In the genomic region with DNA sequence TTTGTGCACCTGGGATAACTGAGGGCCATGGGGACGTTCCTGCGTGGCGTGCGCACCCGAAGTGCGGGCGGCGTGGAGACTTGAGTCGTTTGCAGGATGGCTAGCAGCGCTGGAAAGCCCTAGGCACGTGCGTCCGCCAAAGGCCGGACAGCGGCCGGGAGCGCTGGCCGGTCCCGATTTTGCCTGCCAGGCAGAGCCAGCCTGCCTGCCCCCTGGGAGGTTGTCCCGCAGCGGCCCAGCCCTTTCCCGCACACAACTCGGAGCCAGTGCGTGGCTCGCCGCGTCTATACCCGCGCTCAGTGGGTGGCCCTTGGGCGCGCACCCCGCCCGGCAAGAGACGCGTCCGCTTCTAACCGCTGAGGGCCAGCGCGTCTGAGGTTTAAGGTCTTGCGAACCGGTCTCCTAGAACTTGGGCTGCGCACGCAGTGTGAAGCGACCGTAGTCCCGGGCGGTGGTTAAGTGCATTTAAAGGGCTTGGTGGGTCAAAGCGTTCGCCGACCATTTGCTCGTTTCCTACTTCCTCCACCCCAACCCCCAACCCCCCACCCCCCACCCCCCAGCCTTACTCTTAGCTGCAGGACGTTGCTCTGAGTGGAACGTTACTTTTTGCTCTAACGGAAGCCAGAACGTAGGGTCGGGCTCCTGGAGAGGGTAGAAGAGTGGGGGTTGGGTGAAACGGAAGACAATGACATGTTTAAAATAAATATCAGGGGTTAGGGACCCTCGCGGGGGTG, we compare ENCODE assay signal across 8 cellular contexts. TPM values are rescaled to one million over a fixed set of nuclear protein-coding genes. Genes with fewer than 3 reads are reported as not detected.
DNase-seq lines count a peak whose midpoint lies in the region; ATAC-seq and TF ChIP-seq lines count a peak whose summit lies in the region.

No MANE protein-coding gene starts in this region.

- TF ChIP-seq CTCF in fibroblast of pulmonary artery (IDR thresholded peaks at IDR 0.05; ENCODE audit: low read length, missing control alignments): no peak

- peaks cover 12% of the 10 kb centered on the region for H3K4me1 ChIP-seq in neuron (ENCODE audit: insufficient read depth, low read length)

- peak; percentile 15 for ATAC-seq in GM18519 (IDR thresholded peaks at IDR 0.05; ENCODE audit: low FRiP score, unreplicated experiment)
- ATAC-seq in HG03039 (IDR thresholded peaks at IDR 0.05; ENCODE audit: unreplicated experiment): peak; percentile 12

- peaks cover 17% of the 10 kb centered on the region for H3K36me3 ChIP-seq in neuron (ENCODE audit: insufficient read depth, low read length)

- no peaks in the 10 kb centered on the region for H3K27me3 ChIP-seq in neuron (ENCODE audit: insufficient read depth, low read length)

- no peaks in the 10 kb centered on the region for H3K9me3 ChIP-seq in neuron (ENCODE audit: low read length)

- DNase-seq in AML-193 (lab: John Stamatoyannopoulos, UW) (peak; percentile 47 to 57), NCI-H226 (peak; percentile 46), fibroblast of pulmonary artery (ENCODE audit: low read depth) (peak; percentile 70), occipital lobe (lab: John Stamatoyannopoulos, UW) (no peak)
- DNase-seq in activated CD8-positive, alpha-beta memory T cell treated with anti-CD3 and anti-CD28 coated beads for 48 hours (ENCODE audit: low read depth in 2 of 3, low spot score in 2 of 3): peak in 2 of 3 experiments; percentile 19 to 28

- H2AFZ ChIP-seq in neuron (ENCODE audit: low read depth, low read length): peak overlapping the region; percentile 60

- peak overlapping the region; percentile 76 for H3K4me3 ChIP-seq in fibroblast of pulmonary artery (replicated peaks; ENCODE audit: low read depth, low read length)
- peak overlapping the region; percentile 91 for H3K4me3 ChIP-seq in neuron (ENCODE audit: low read length)

RNA-seq across cellular contexts. Expression of a gene that starts 0.6 kb away (rescaled TPM):
- total RNA-seq in occipital lobe: 17.3 TPM
